In the genomic region with DNA sequence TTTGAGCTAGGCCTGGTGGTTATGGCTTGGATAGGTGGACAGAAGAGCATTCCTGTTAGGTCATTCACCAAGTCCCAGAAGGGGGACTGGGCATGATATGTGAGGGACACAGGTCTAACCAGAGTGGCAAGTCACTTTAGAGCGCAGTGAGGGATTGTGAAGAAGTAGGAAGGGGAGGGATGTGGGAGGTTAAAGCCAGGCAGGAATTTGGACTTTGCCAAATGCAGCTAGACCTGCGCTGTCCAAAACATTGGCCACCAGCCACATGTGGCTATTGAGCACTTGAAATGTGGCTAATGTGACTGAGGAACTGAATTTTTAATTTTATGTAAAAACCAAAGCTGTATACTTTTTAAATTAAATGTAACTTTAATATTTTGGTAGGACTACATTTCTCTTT, we compare ENCODE assay signal across 22 cellular contexts. TPM values are rescaled to one million over a fixed set of nuclear protein-coding genes. Genes with fewer than 3 reads are reported as not detected.
"Had no signal": no experiment of that assay in that cellular context is flagged by ENCODE, and none has a peak within 500 bp of the region (broad histone marks: within the 10 kb centered on the region; RNA-seq: fewer than 3 reads in every experiment).

No MANE protein-coding gene starts in this region.

- H3K4me3 Mint-ChIP-seq: mesothelial cell of epicardium had no signal

- H3K27me3 ChIP-seq: dorsolateral prefrontal cortex, gastrocnemius medialis had no signal

- H3K4me1 ChIP-seq: esophagus squamous epithelium, gastrocnemius medialis, heart right ventricle, left ventricle myocardium inferior, lower lobe of right lung had no signal

- H3K9me3 Mint-ChIP-seq: mesothelial cell of epicardium had no signal

- H3K4me1 Mint-ChIP-seq: mesothelial cell of epicardium had no signal

- H3K9me3 ChIP-seq: esophagus squamous epithelium, gastrocnemius medialis, heart right ventricle, left ventricle myocardium inferior, lower lobe of right lung, mucosa of descending colon had no signal

- H3K27ac ChIP-seq: coronary artery, dorsolateral prefrontal cortex, esophagus squamous epithelium, gastrocnemius medialis, heart right ventricle, left ventricle myocardium inferior, lower lobe of right lung had no signal

- H3K36me3 Mint-ChIP-seq: mesothelial cell of epicardium had no signal

- H3K4me3 ChIP-seq: coronary artery, dorsolateral prefrontal cortex, esophagus squamous epithelium, gastrocnemius medialis, heart right ventricle, left ventricle myocardium inferior, lower lobe of right lung, mucosa of descending colon had no signal

- H3K27ac Mint-ChIP-seq: mesothelial cell of epicardium had no signal

- ATAC-seq: gastrocnemius medialis, heart right ventricle, left cardiac atrium, lower lobe of right lung, mucosa of descending colon had no signal

- DNase-seq: dermis blood vessel endothelial cell; dorsolateral prefrontal cortex; effector CD4-positive, alpha-beta T cell; effector memory CD4-positive, alpha-beta T cell; esophagus squamous epithelium; foreskin fibroblast; foreskin melanocyte; gastrocnemius medialis; glutamatergic neuron; head of caudate nucleus; heart right ventricle; hippocampal formation; left cardiac atrium; left ventricle myocardium inferior; lower lobe of right lung; mesenchymal stem cell; mucosa of descending colon had no signal

- H3K36me3 ChIP-seq: esophagus squamous epithelium, gastrocnemius medialis, heart right ventricle, left ventricle myocardium inferior, lower lobe of right lung had no signal

RNA-seq across cellular contexts. Expression of gene GCKR, which starts 23.7 kb away (rescaled TPM):
- total RNA-seq: left ventricle myocardium inferior, lower leg skin, lung microvascular endothelial cell, mesothelial cell of epicardium, myocyte had no signal
